8 cellular contexts compared by ENCODE assay signal in genomic region chr2:181790716-181791649, GRCh38.
DNase-seq lines count a peak whose midpoint lies in the region; ATAC-seq and TF ChIP-seq lines count a peak whose summit lies in the region.

No MANE protein-coding gene starts in this region.

- H3K56ac ChIP-seq in mesendoderm (ENCODE audit: low read length), result no peak overlapping the region

- no peak overlapping the region for H3K4ac ChIP-seq in mesendoderm (ENCODE audit: low read depth, low read length)

- peaks cover 6% of the 10 kb centered on the region for H3K9me3 Mint-ChIP-seq in activated naive CD4-positive, alpha-beta T cell treated with anti-CD3 and anti-CD28 coated beads for 36 hours

- DNase-seq in GM10266 (ENCODE audit: extremely low spot score), result peak; percentile 5
- DNase-seq in HT-29 (ENCODE audit: low spot score), result peak; percentile 86
- peak; percentile 55 for DNase-seq in activated naive CD4-positive, alpha-beta T cell treated with anti-CD3 and anti-CD28 coated beads for 36 hours
- peak; percentile 69 for DNase-seq in mesendoderm
- DNase-seq in NCI-H82 (lab: John Stamatoyannopoulos, UW), result no peak
- no peak for DNase-seq in globus pallidus (ENCODE audit: low spot score)
- DNase-seq in NCI-H446 treated with DMSO at 0.1 percent for 48 hours (lab: John Stamatoyannopoulos, UW), result no peak

- H3K36me3 Mint-ChIP-seq in activated naive CD4-positive, alpha-beta T cell treated with anti-CD3 and anti-CD28 coated beads for 36 hours (ENCODE audit: low read depth), result no peaks in the 10 kb centered on the region

- H3K27ac ChIP-seq in mesendoderm (ENCODE audit: low read depth, low read length), result peak overlapping the region; percentile 6

- H2BK5ac ChIP-seq in mesendoderm (ENCODE audit: low read length), result peak overlapping the region; percentile 67

- H3K27me3 ChIP-seq in mesendoderm (ENCODE audit: insufficient read depth, low read length, poor library complexity), result no peaks in the 10 kb centered on the region

- no peak overlapping the region for H2AK5ac ChIP-seq in mesendoderm (ENCODE audit: low read length)

- intact Hi-C loops in activated naive CD4-positive, alpha-beta T cell treated with anti-CD3 and anti-CD28 coated beads for 36 hours (cut with micrococcal nuclease), result loop anchor here (1.0 to 2.0 kb wide), 7 partner anchors 20 to 810 kb away; partner anchors contain the start of gene UBE2E3

- ATAC-seq in GM21529 (IDR thresholded peaks at IDR 0.05; ENCODE audit: unreplicated experiment), result peak; percentile 93

- H3K4me1 ChIP-seq in mesendoderm (ENCODE audit: control insufficient read depth, low read depth, low read length), result peaks cover 4% of the 10 kb centered on the region

- CTCF ChIA-PET in activated naive CD4-positive, alpha-beta T cell treated with anti-CD3 and anti-CD28 coated beads for 36 hours (lab: Charles Lee), result no interaction called here

- H3K27me3 Mint-ChIP-seq in activated naive CD4-positive, alpha-beta T cell treated with anti-CD3 and anti-CD28 coated beads for 36 hours (ENCODE audit: low read depth), result peaks cover 12% of the 10 kb centered on the region

- H3K36me3 ChIP-seq in mesendoderm (ENCODE audit: control insufficient read depth, insufficient read depth, low read length), result no peaks in the 10 kb centered on the region

- peak overlapping the region; percentile 92 for H2BK15ac ChIP-seq in mesendoderm (replicated peaks; ENCODE audit: low read depth)

- no peaks in the 10 kb centered on the region for H3K79me1 ChIP-seq in mesendoderm (ENCODE audit: low read length)

- no peak overlapping the region for H3K4me3 ChIP-seq in mesendoderm (ENCODE audit: low read length)

- no peak overlapping the region for H3K4me2 ChIP-seq in mesendoderm (ENCODE audit: low read length)

- no peak overlapping the region for H3K9ac ChIP-seq in mesendoderm (ENCODE audit: low read length)

- H3K4me1 Mint-ChIP-seq in activated naive CD4-positive, alpha-beta T cell treated with anti-CD3 and anti-CD28 coated beads for 36 hours (ENCODE audit: low read depth), result peaks cover 19% of the 10 kb centered on the region

- no peak overlapping the region for H3K18ac ChIP-seq in mesendoderm (ENCODE audit: low read length)

- H3K79me2 ChIP-seq in mesendoderm (ENCODE audit: control insufficient read depth, insufficient read depth, low read length), result no peaks in the 10 kb centered on the region

- no peak overlapping the region for H3K23ac ChIP-seq in mesendoderm (ENCODE audit: low read length)

- no CpG with 5 or more reads among the region's 10 CpGs for WGBS in mesendoderm (ENCODE audit: extremely low coverage, insufficient coverage, low lambda C conversion rate)

- H4K8ac ChIP-seq in mesendoderm (ENCODE audit: low read depth, low read length), result peak overlapping the region; percentile 69

- no peak overlapping the region for H3K27ac Mint-ChIP-seq in activated naive CD4-positive, alpha-beta T cell treated with anti-CD3 and anti-CD28 coated beads for 36 hours

- no peak overlapping the region for H4K5ac ChIP-seq in mesendoderm (ENCODE audit: low read length)

- H2BK120ac ChIP-seq in mesendoderm (ENCODE audit: low read depth, low read length), result no peak overlapping the region

- H3K4me3 Mint-ChIP-seq in activated naive CD4-positive, alpha-beta T cell treated with anti-CD3 and anti-CD28 coated beads for 36 hours, result no peak overlapping the region

- no peak for TF ChIP-seq CTCF in GM10266 (IDR thresholded peaks at IDR 0.05; ENCODE audit: control insufficient read depth, insufficient read depth, low read depth, missing control alignments)

Comparison
In these comparisons a context has a peak if more than half of its experiments do, and no peak if none do; other contexts are left out.
1. DNase-seq: peak in GM10266 (single experiment), HT-29 (single experiment), activated naive CD4-positive, alpha-beta T cell treated with anti-CD3 and anti-CD28 coated beads for 36 hours (single experiment) and mesendoderm (single experiment); none in NCI-H82 (single experiment), globus pallidus (single experiment) and NCI-H446 treated with DMSO at 0.1 percent for 48 hours (single experiment).